8 cellular contexts compared by ENCODE assay signal in the genomic region with DNA sequence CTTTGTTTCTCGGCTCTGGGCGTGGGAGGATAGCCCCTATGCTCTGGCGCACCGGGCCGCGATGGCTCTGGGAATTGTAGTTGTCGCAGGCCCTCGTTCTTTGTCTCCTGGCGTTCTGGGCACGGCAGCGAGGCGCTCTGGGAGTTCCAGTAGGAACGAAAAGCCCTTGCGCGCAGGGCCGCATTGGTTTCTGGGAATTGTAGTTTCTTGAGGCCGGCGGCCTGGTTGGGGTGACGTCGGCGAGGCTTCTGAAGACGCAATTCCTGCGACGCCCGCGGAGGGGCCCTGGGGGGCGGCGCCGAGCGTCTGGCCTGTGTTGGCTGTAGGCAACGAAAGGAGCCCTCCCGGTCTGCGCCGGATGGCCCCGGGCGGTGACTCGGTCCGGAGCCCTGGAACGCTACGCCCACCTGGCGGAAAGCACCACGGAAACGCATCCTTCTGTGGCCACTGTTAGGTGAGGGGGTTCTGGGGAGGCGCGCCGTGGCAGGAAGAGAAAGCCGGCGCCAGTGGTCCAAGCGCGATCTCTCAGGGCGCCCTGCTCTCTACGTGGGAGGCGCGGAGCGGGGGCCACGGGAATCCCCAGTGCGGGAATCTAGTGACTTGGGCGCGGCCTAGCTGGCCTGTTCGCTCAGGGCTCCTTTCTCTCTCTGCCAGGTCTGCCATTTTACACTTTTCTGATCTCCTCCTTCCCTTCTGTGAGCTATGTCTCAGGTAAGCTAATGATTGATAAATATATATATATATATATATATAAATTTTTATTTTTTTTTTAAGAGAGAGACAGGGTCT. TPM values are rescaled to one million over a fixed set of nuclear protein-coding genes. Genes with fewer than 3 reads are reported as not detected.
DNase-seq lines count a peak whose midpoint lies in the region; ATAC-seq, FAIRE-seq and TF ChIP-seq lines count a peak whose summit lies in the region.

TSS of gene ZNF140 (plus strand) at position 305 of the 789 bp plus-strand sequence. CDS start at position 703, 398 bp downstream.

- H3K9me3 Mint-ChIP-seq in activated B cell treated with CpG ODN at 0.5 μM for 24 hours = peaks cover 31% of the 10 kb centered on the region

- H3K36me3 ChIP-seq in kidney (ENCODE audit: control insufficient read depth in 1 of 2, insufficient read depth in 2 of 2, low read length in 2 of 2) = peaks cover 15 to 30% of the 10 kb centered on the region in 2 donors

- H3K27me3 Mint-ChIP-seq in activated B cell treated with CpG ODN at 0.5 μM for 24 hours = no peaks in the 10 kb centered on the region

- peaks cover 0 to 5% of the 10 kb centered on the region in 2 donors for H3K4me1 ChIP-seq in kidney (ENCODE audit: control insufficient read depth in 1 of 2, insufficient read depth in 1 of 2, low read depth in 1 of 2, low read length in 2 of 2)

- no peak for FAIRE-seq in kidney (lab: Jason Lieb, UNC)

- peak within 1 kb of the TSS; percentile 100 for H3K27ac ChIP-seq in AG04450 (ENCODE audit: low read depth, low read length)
- peak within 1 kb of the TSS; percentile 98 to 100 for H3K27ac ChIP-seq in kidney (ENCODE audit: low read depth in 2 of 2, low read length in 2 of 2)

- peaks cover 12% of the 10 kb centered on the region for H3K4me1 Mint-ChIP-seq in activated B cell treated with CpG ODN at 0.5 μM for 24 hours

- DNase-seq in AG04450 (ENCODE audit: low read depth, low spot score) (peak; percentile 94), NCI-H2171 (lab: John Stamatoyannopoulos, UW) (peak; percentile 97), activated B cell treated with CpG ODN at 0.5 μM for 24 hours (peak; percentile 90), cerebellar nuclear complex (lab: John Stamatoyannopoulos, UW) (peak; percentile 83 to 89), kidney (peak; percentile 98)
- DNase-seq in stimulated activated CD4-positive, alpha-beta T cell treated with anti-CD3 and anti-CD28 coated beads, Interleukin-15, amount 100 ng/mL, for 24 hours = peak; percentile 95

- intact Hi-C loops in activated B cell treated with CpG ODN at 0.5 μM for 24 hours (cut with micrococcal nuclease) (loop anchor here (1.0 to 2.0 kb wide), 10 partner anchors 44 to 319 kb away; partner anchors contain the start of genes CHFR, ZNF10, ZNF26 and ZNF268), kidney (cut with DNase I) (no loop called here)

- CTCF ChIA-PET in AG04450 (lab: Charles Lee) (no interaction called here), activated B cell treated with CpG ODN at 0.5 μM for 24 hours (lab: Charles Lee) (interaction anchor here (2.5 kb wide), 1 partner anchor 100 kb away, joined by 11 read pairs; the partner anchor contains the start of gene ZNF268)

- H3K9me3 ChIP-seq in AG04450 (ENCODE audit: control insufficient read depth, insufficient read depth, low read length) = peaks cover 71% of the 10 kb centered on the region
- H3K9me3 ChIP-seq in kidney (ENCODE audit: control insufficient read depth in 1 of 2, low read length in 2 of 2) = peaks cover 14 to 61% of the 10 kb centered on the region in 2 donors

- TF ChIP-seq CTCF in AG04450 (IDR thresholded peaks at IDR 0.05; ENCODE audit: low read depth, low read length) (no peak), activated B cell treated with CpG ODN at 0.5 μM for 24 hours (IDR thresholded peaks at IDR 0.05) (no peak), kidney (IDR thresholded peaks at IDR 0.05; ENCODE audit: borderline replicate concordance, extremely low read depth, insufficient read depth) (no peak)

- peak within 1 kb of the TSS; percentile 83 for H3K4me3 ChIP-seq in AG04450 (ENCODE audit: low read depth, low read length)
- peak within 1 kb of the TSS; percentile 74 to 92 for H3K4me3 ChIP-seq in kidney (ENCODE audit: low read length in 2 of 2)

- no peak within 1 kb of the TSS for H3K27ac Mint-ChIP-seq in activated B cell treated with CpG ODN at 0.5 μM for 24 hours

- ATAC-seq in HG03066 (IDR thresholded peaks at IDR 0.05; ENCODE audit: low read depth, unreplicated experiment) (peak; percentile 62), activated B cell treated with CpG ODN at 0.5 μM for 24 hours (ENCODE audit: low read depth) (peak; percentile 65)

- TF ChIP-seq POLR2A in GM18526 (IDR thresholded peaks at IDR 0.05; ENCODE audit: extremely low read depth, insufficient read length) = peak; percentile 77

- H3K4me3 Mint-ChIP-seq in activated B cell treated with CpG ODN at 0.5 μM for 24 hours = no peak within 1 kb of the TSS

- H3K27me3 ChIP-seq in AG04450 (ENCODE audit: control insufficient read depth, insufficient read depth, low read length) = no peaks in the 10 kb centered on the region

- POLR2A ChIA-PET in AG04450 (lab: Yijun Ruan, JAX) = interaction anchor here (0.7 to 1.6 kb wide), 4 partner anchors 49 to 193 kb away, joined by 4 to 9 read pairs (median 6); partner anchors contain the start of genes CHFR, ZNF10, ZNF268 and ZNF891
- POLR2A ChIA-PET in activated B cell treated with CpG ODN at 0.5 μM for 24 hours (lab: Charles Lee) = interaction anchor here (0.7 to 3.0 kb wide), 10 partner anchors 43 to 252 kb away, joined by 3 to 62 read pairs (median 12); partner anchors contain the start of genes CHFR, GOLGA3, ZNF10 and ZNF26

- H3K36me3 Mint-ChIP-seq in activated B cell treated with CpG ODN at 0.5 μM for 24 hours (ENCODE audit: low read depth) = peaks cover 49% of the 10 kb centered on the region

- peak within 1 kb of the TSS; percentile 85 to 93 for H3K9ac ChIP-seq in kidney (ENCODE audit: low read length in 2 of 2)

RNA-seq across cellular contexts. Expression of gene ZNF140, which starts in this region (rescaled TPM):
- polyA plus RNA-seq in AG04450 (2011; rRNA removed) (17.6 and 21.7 TPM in 2 replicates), kidney (ENCODE audit: insufficient read depth, low read depth, low replicate concordance) (14.1 TPM)
- 12.4 and 17.2 TPM in 2 replicates for polyA minus RNA-seq in AG04450 (2011; rRNA and poly(A)+ RNA removed)
- total RNA-seq in activated B cell treated with CpG ODN at 0.5 μM for 24 hours (20.6 and 21.9 TPM in 2 replicates), kidney (20.4 TPM)

Comparison
In these comparisons a context has a peak if more than half of its experiments do, and no peak if none do; other contexts are left out.
1. Peak in every context shown above with its lines: DNase-seq, ATAC-seq, H3K4me3 ChIP-seq and H3K27ac ChIP-seq.